ENCODE assay signal across 17 cellular contexts in genomic region chr12:88834226-88834625, GRCh38.
"Had no signal": no experiment of that assay in that cellular context is flagged by ENCODE, and none has a peak within 500 bp of the region (broad histone marks: within the 10 kb centered on the region; RNA-seq: fewer than 3 reads in every experiment).

No MANE protein-coding gene starts in this region.

- H3K4me1 ChIP-seq: gastrocnemius medialis, neural progenitor cell, parathyroid adenoma, tibial nerve, vagina had no signal

- ATAC-seq: activated CD8-positive, alpha-beta T cell treated with anti-CD3 and anti-CD28 coated beads, Interleukin-2, amount 10 ng/mL, durations not matched to agents 7 days and 5 days; gastrocnemius medialis; WTC11 had no signal

- H3K9me3 ChIP-seq: gastrocnemius medialis, vagina had no signal

- H3K27ac ChIP-seq: gastrocnemius medialis, neural progenitor cell, parathyroid adenoma, tibial nerve, vagina had no signal

- H3K4me3 ChIP-seq: gastrocnemius medialis, neural progenitor cell, tibial nerve, vagina had no signal

- H3K79me2 ChIP-seq: parathyroid adenoma had no signal

- H3K36me3 Mint-ChIP-seq: activated naive CD8-positive, alpha-beta T cell treated with anti-CD3 and anti-CD28 coated beads, Interleukin-2, amount 10 ng/mL, durations not matched to agents 7 days and 5 days had no signal

- H3K27me3 Mint-ChIP-seq: activated naive CD8-positive, alpha-beta T cell treated with anti-CD3 and anti-CD28 coated beads, Interleukin-2, amount 10 ng/mL, durations not matched to agents 7 days and 5 days had no signal

- H3K27ac Mint-ChIP-seq: activated CD8-positive, alpha-beta T cell treated with anti-CD3 and anti-CD28 coated beads, Interleukin-2, amount 10 ng/mL, durations not matched to agents 7 days and 5 days; activated naive CD8-positive, alpha-beta T cell treated with anti-CD3 and anti-CD28 coated beads, Interleukin-2, amount 10 ng/mL, durations not matched to agents 7 days and 5 days; neural progenitor cell; T-helper 1 cell treated with Interleukin-12 subunit alpha and Interleukin-12 subunit beta and Interleukin-4 antibody, amounts not matched to agents 30 μg/mL and 1 μg/mL, for 36 hours; WTC11 had no signal

- H3K36me3 ChIP-seq: gastrocnemius medialis, neural progenitor cell, tibial nerve, vagina had no signal

- H3K4me1 Mint-ChIP-seq: activated naive CD8-positive, alpha-beta T cell treated with anti-CD3 and anti-CD28 coated beads, Interleukin-2, amount 10 ng/mL, durations not matched to agents 7 days and 5 days; neural progenitor cell had no signal

- H3K4me3 Mint-ChIP-seq: activated CD8-positive, alpha-beta T cell treated with anti-CD3 and anti-CD28 coated beads, Interleukin-2, amount 10 ng/mL, durations not matched to agents 7 days and 5 days; activated naive CD8-positive, alpha-beta T cell treated with anti-CD3 and anti-CD28 coated beads, Interleukin-2, amount 10 ng/mL, durations not matched to agents 7 days and 5 days; neural progenitor cell; T-helper 1 cell treated with Interleukin-12 subunit alpha and Interleukin-12 subunit beta and Interleukin-4 antibody, amounts not matched to agents 30 μg/mL and 1 μg/mL, for 36 hours; WTC11 had no signal

- H3K4me2 ChIP-seq: neural progenitor cell had no signal

- H3K27me3 ChIP-seq: gastrocnemius medialis, neural progenitor cell, tibial nerve, vagina had no signal

- H2AFZ ChIP-seq: neural progenitor cell, parathyroid adenoma had no signal

- DNase-seq: activated CD4-positive, alpha-beta T cell treated with anti-CD3 and anti-CD28 coated beads for 48 hours; activated CD8-positive, alpha-beta memory T cell treated with anti-CD3 and anti-CD28 coated beads, Interleukin-2, amount 50 U/mL, for 48 hours; activated CD8-positive, alpha-beta T cell treated with anti-CD3 and anti-CD28 coated beads, Interleukin-2, amount 10 ng/mL, durations not matched to agents 7 days and 5 days; activated naive CD8-positive, alpha-beta T cell treated with anti-CD3 and anti-CD28 coated beads, Interleukin-2, amount 10 ng/mL, durations not matched to agents 7 days and 5 days; aorta; cortex of kidney; effector CD8-positive, alpha-beta T cell; gastrocnemius medialis; kidney; retina; small intestine had no signal
